16 cellular contexts compared by ENCODE assay signal in genomic region chr11:6437993-6438392, GRCh38. TPM values are rescaled to one million over a fixed set of nuclear protein-coding genes. Genes with fewer than 3 reads are reported as not detected.
DNase-seq lines count a peak whose midpoint lies in the region; ATAC-seq and TF ChIP-seq lines count a peak whose summit lies in the region.
"Had no signal": no experiment of that assay in that cellular context is flagged by ENCODE, and none has a peak within 500 bp of the region (broad histone marks: within the 10 kb centered on the region; RNA-seq: fewer than 3 reads in every experiment).

No MANE protein-coding gene starts in this region.

- no peak overlapping the region for H3K27ac ChIP-seq in right atrium auricular region
- H3K27ac ChIP-seq: thoracic aorta had no signal

- no peak for TF ChIP-seq CTCF in right atrium auricular region (IDR thresholded peaks at IDR 0.05)

- H3K27ac Mint-ChIP-seq in stimulated activated naive CD8-positive, alpha-beta T cell treated with anti-CD3 and anti-CD28 coated beads, Interleukin-15, amount 100 ng/mL, for 72 hours, result no peak overlapping the region
- H3K27ac Mint-ChIP-seq: activated T-cell treated with anti-CD3 and anti-CD28 coated beads, Interleukin-2, amount 50 U/mL, for 24 hours had no signal

- H3K27me3 ChIP-seq in right atrium auricular region, result no peaks in the 10 kb centered on the region

- DNase-seq in Right ventricle myocardium inferior (ENCODE audit: missing footprints), result no peak
- DNase-seq in right atrium auricular region (ENCODE audit: low spot score), result no peak
- peak; percentile 31 for DNase-seq in NOMO-1 treated with dmso at 0.1 percent for 144 hours (lab: John Stamatoyannopoulos, UW; ENCODE audit: unreplicated experiment)
- peak; percentile 69 for DNase-seq in foreskin melanocyte
- no peak for DNase-seq in stimulated activated naive CD8-positive, alpha-beta T cell treated with anti-CD3 and anti-CD28 coated beads, Interleukin-15, amount 100 ng/mL, for 72 hours
- DNase-seq in NCI-H2171 (lab: John Stamatoyannopoulos, UW), result no peak
- no peak for DNase-seq in T1000 (lab: John Stamatoyannopoulos, UW)
- DNase-seq: activated CD4-positive, CD25-positive, alpha-beta regulatory T cell treated with anti-CD3 and anti-CD28 coated beads, Interleukin-2, amount 50 U/mL, for 72 hours; activated T-cell treated with anti-CD3 and anti-CD28 coated beads, Interleukin-2, amount 50 U/mL, for 24 hours; caudate nucleus; DMS 273 treated with DMSO at 0.1 percent for 48 hours; left colon; NK-92 treated with Interleukin-12 subunit alpha and Interleukin-12 subunit beta, amount 100 ng/mL, for 24 hours; retina had no signal

- no peak overlapping the region for H3K4me3 Mint-ChIP-seq in stimulated activated naive CD8-positive, alpha-beta T cell treated with anti-CD3 and anti-CD28 coated beads, Interleukin-15, amount 100 ng/mL, for 72 hours
- H3K4me3 Mint-ChIP-seq: activated T-cell treated with anti-CD3 and anti-CD28 coated beads, Interleukin-2, amount 50 U/mL, for 24 hours had no signal

- intact Hi-C loops in Right ventricle myocardium inferior (cut with DNase I), result no loop called here

- no peaks in the 10 kb centered on the region for H3K27me3 Mint-ChIP-seq in stimulated activated naive CD8-positive, alpha-beta T cell treated with anti-CD3 and anti-CD28 coated beads, Interleukin-15, amount 100 ng/mL, for 72 hours
- H3K27me3 Mint-ChIP-seq: activated T-cell treated with anti-CD3 and anti-CD28 coated beads, Interleukin-2, amount 50 U/mL, for 24 hours had no signal

- no peaks in the 10 kb centered on the region for H3K36me3 ChIP-seq in right atrium auricular region
- H3K36me3 ChIP-seq: thoracic aorta had no signal

- H3K9me3 ChIP-seq in right atrium auricular region, result no peaks in the 10 kb centered on the region
- H3K9me3 ChIP-seq: thoracic aorta had no signal

- H3K4me1 Mint-ChIP-seq in stimulated activated naive CD8-positive, alpha-beta T cell treated with anti-CD3 and anti-CD28 coated beads, Interleukin-15, amount 100 ng/mL, for 72 hours, result no peaks in the 10 kb centered on the region

- no peaks in the 10 kb centered on the region for H3K9me3 Mint-ChIP-seq in stimulated activated naive CD8-positive, alpha-beta T cell treated with anti-CD3 and anti-CD28 coated beads, Interleukin-15, amount 100 ng/mL, for 72 hours
- H3K9me3 Mint-ChIP-seq: activated T-cell treated with anti-CD3 and anti-CD28 coated beads, Interleukin-2, amount 50 U/mL, for 24 hours had no signal

- ATAC-seq in Right ventricle myocardium inferior (peak; percentile 21), GM19328 (IDR thresholded peaks at IDR 0.05; ENCODE audit: unreplicated experiment) (no peak)
- peak; percentile 75 for ATAC-seq in stimulated activated naive CD8-positive, alpha-beta T cell treated with anti-CD3 and anti-CD28 coated beads, Interleukin-15, amount 100 ng/mL, for 72 hours
- ATAC-seq: left colon had no signal

- no peaks in the 10 kb centered on the region for H3K4me1 ChIP-seq in right atrium auricular region

- H3K4me3 ChIP-seq in right atrium auricular region, result no peak overlapping the region
- H3K4me3 ChIP-seq: thoracic aorta had no signal

RNA-seq across cellular contexts. Expression of gene HPX, which starts 2.8 kb away (rescaled TPM):
- total RNA-seq in Right ventricle myocardium inferior (not detected), right atrium auricular region (under 1 TPM in 1 of 2 donors, not detected in 1; 0.20 TPM)

RNA-seq across cellular contexts. Expression of gene APBB1, which starts 19.1 kb away (rescaled TPM):
- total RNA-seq in Right ventricle myocardium inferior, result 85.5 TPM
- total RNA-seq in right atrium auricular region, result 10 to 100 TPM; 79.8 to 80.9 TPM

RNA-seq across cellular contexts. Expression of gene TRIM3, which starts 35.7 kb away (rescaled TPM):
- 12.5 TPM for total RNA-seq in Right ventricle myocardium inferior
- total RNA-seq in right atrium auricular region, result 10 to 100 TPM in 1 of 2 donors, 1 to 10 TPM in 1; 7.1 to 19.5 TPM

RNA-seq across cellular contexts. Expression of gene ARFIP2, which starts 43.1 kb away (rescaled TPM):
- total RNA-seq in Right ventricle myocardium inferior (15.1 TPM), right atrium auricular region (10 to 100 TPM; 19.2 to 34.1 TPM)

RNA-seq across cellular contexts. Expression of gene TIMM10B, which starts 43.3 kb away (rescaled TPM):
- total RNA-seq in Right ventricle myocardium inferior (14.1 TPM), right atrium auricular region (10 to 100 TPM; 19.8 to 22.6 TPM)

Comparison
In these comparisons a context has a peak if more than half of its experiments do, and no peak if none do; other contexts are left out.
1. DNase-seq: peak in NOMO-1 treated with dmso at 0.1 percent for 144 hours (single experiment) and foreskin melanocyte (single experiment); none in Right ventricle myocardium inferior (single experiment), right atrium auricular region (single experiment), stimulated activated naive CD8-positive, alpha-beta T cell treated with anti-CD3 and anti-CD28 coated beads, Interleukin-15, amount 100 ng/mL, for 72 hours (0 of 2), NCI-H2171 (single experiment) and T1000 (single experiment).